ENCODE assay signal across 8 cellular contexts in genomic region chrX:40097492-40098263, GRCh38. TPM values are rescaled to one million over a fixed set of nuclear protein-coding genes. Genes with fewer than 3 reads are reported as not detected.
A peak's percentile ranks its signal among the peaks of the same experiment; 100 is the strongest.
DNase-seq lines count a peak whose midpoint lies in the region; ATAC-seq and TF ChIP-seq lines count a peak whose summit lies in the region.

TSS of gene BCOR (minus strand) at chrX:40097958. CDS start at chrX:40077929, 20,029 bp downstream.

- H3K27ac ChIP-seq in adrenal gland = peak within 1 kb of the TSS in 4 of 5 donors; percentile 64 to 88 (median 82)

- ATAC-seq in left ventricle myocardium superior (peak; percentile 63), HG02571 (IDR thresholded peaks at IDR 0.05; ENCODE audit: unreplicated experiment) (no peak)

- no peaks in the 10 kb centered on the region for H3K9me3 ChIP-seq in adrenal gland (replicated peaks in 1 of 3)

- no peaks in the 10 kb centered on the region for H3K36me3 ChIP-seq in adrenal gland (replicated peaks in 1 of 2)

- in situ Hi-C loops in KBM-7 (cut with MboI; ENCODE audit: low pct_unique_long_range_greater_than_20kb, low sequenced_read_pairs) = loop anchor here (10.0 kb wide), 1 partner anchor 77 kb away; no protein-coding TSS in a partner anchor

- DNase-seq in NCI-H1105 (lab: John Stamatoyannopoulos, UW) = peak; percentile 63
- no peak for DNase-seq in NCI-H1105 treated with DMSO at 0.1 percent for 48 hours (lab: John Stamatoyannopoulos, UW)
- peak; percentile 73 for DNase-seq in KBM-7
- DNase-seq in SW480 (ENCODE audit: low spot score) = peak; percentile 75
- DNase-seq in adrenal gland = peak; percentile 74 to 88 (median 76)
- peak; percentile 84 for DNase-seq in left ventricle myocardium superior
- DNase-seq in renal cortical epithelial cell (ENCODE audit: low read depth) = no peak

- peak in 1 of 6 experiments; percentile 6 for TF ChIP-seq CTCF in adrenal gland (IDR thresholded peaks at IDR 0.05)

- TF ChIP-seq POLR2A in adrenal gland (IDR thresholded peaks at IDR 0.05) = peak; percentile 84

- H3K4me1 ChIP-seq in adrenal gland (replicated peaks in 1 of 2) = peaks cover 8 to 11% of the 10 kb centered on the region in 2 donors

- H3K27me3 ChIP-seq in adrenal gland = peaks cover 27% of the 10 kb centered on the region

- WGBS in adrenal gland, 4 donors = 0 to 8% (median 0%) methylated on average over 11 to 78 of the region's 100 CpGs; no CpG with 5 or more reads in 1 of the 4 donors

- intact Hi-C loops in adrenal gland (cut with DNase I) (loop anchor here in 1 of 2 donors (10.0 kb wide), 1 partner anchor 83 kb away; no protein-coding TSS in a partner anchor), left ventricle myocardium superior (cut with micrococcal nuclease) (no loop called here)

- H3K4me3 ChIP-seq in adrenal gland = peak within 1 kb of the TSS in 2 of 4 donors; percentile 57 to 72

RNA-seq across cellular contexts. Expression of gene BCOR, which starts in this region (rescaled TPM):
- total RNA-seq in adrenal gland (10 to 100 TPM; 21.7 to 42.9 (median 30.6) TPM), left ventricle myocardium superior (16.4 TPM), renal cortical epithelial cell (13.4 and 39.4 TPM in 2 replicates)
- 10 to 100 TPM; 13.7 to 16.0 (median 14.0) TPM for polyA plus RNA-seq in adrenal gland

Comparison
In these comparisons a context has a peak if more than half of its experiments do, and no peak if none do; other contexts are left out.
1. DNase-seq: peak in NCI-H1105 (single experiment), KBM-7 (single experiment), SW480 (single experiment), adrenal gland (7 of 7) and left ventricle myocardium superior (single experiment); none in NCI-H1105 treated with DMSO at 0.1 percent for 48 hours (single experiment) and renal cortical epithelial cell (single experiment).